8 cellular contexts compared by ENCODE assay signal in genomic region chr2:54560146-54560881, GRCh38.
A peak's percentile ranks its signal among the peaks of the same experiment; 100 is the strongest.
DNase-seq lines count a peak whose midpoint lies in the region; ATAC-seq and TF ChIP-seq lines count a peak whose summit lies in the region.

No MANE protein-coding gene starts in this region.

- no peaks in the 10 kb centered on the region for H3K27me3 Mint-ChIP-seq in CD4-positive, alpha-beta T cell

- peaks cover 70% of the 10 kb centered on the region for H3K4me1 Mint-ChIP-seq in CD4-positive, alpha-beta T cell (ENCODE audit: low read depth)

- ATAC-seq in CD4-positive, alpha-beta T cell (ENCODE audit: poor library complexity), result peak; percentile 14
- ATAC-seq in GM18909 (IDR thresholded peaks at IDR 0.05; ENCODE audit: poor library complexity, unreplicated experiment) (peak; percentile 53), HG03066 (IDR thresholded peaks at IDR 0.05; ENCODE audit: low read depth, unreplicated experiment) (peak; percentile 42), left lobe of liver (peak; percentile 8)

- CTCF ChIA-PET in CD4-positive, alpha-beta T cell (lab: Charles Lee), result interaction anchor here (0.6 to 3.5 kb wide), 5 partner anchors 11 to 56 kb away, joined by 3 to 30 read pairs (median 5); no protein-coding TSS in a partner anchor

- peak overlapping the region; percentile 89 for H3K27ac ChIP-seq in CD4-positive, alpha-beta T cell (ENCODE audit: low read depth, low read length)
- peak overlapping the region; percentile 49 for H3K27ac ChIP-seq in temporal lobe (ENCODE audit: low read depth, low read length)

- H3K4me3 Mint-ChIP-seq in CD4-positive, alpha-beta T cell, result peak overlapping the region; percentile 98

- H3K36me3 Mint-ChIP-seq in CD4-positive, alpha-beta T cell (ENCODE audit: low read depth), result peaks cover 58% of the 10 kb centered on the region

- DNase-seq in CD4-positive, alpha-beta T cell, result peak in 4 of 10 experiments; percentile 14 to 22 (median 16)
- DNase-seq in RPMI7951 (ENCODE audit: low read depth) (peak; percentile 83), cardiac fibroblast (ENCODE audit: low read depth in 2 of 2) (peak; percentile 85 to 87), left lobe of liver (ENCODE audit: low spot score) (no peak)
- DNase-seq in stimulated activated CD4-positive, alpha-beta T cell treated with anti-CD3 and anti-CD28 coated beads, Interleukin-12 subunit alpha, Interleukin-12 subunit beta, amount 100 ng/mL, for 4 hours, result no peak

- no peaks in the 10 kb centered on the region for H3K27me3 ChIP-seq in CD4-positive, alpha-beta T cell (ENCODE audit: control insufficient read depth, insufficient read depth, low read length)

- H3K4me3 ChIP-seq in cardiac fibroblast (replicated peaks in 1 of 2; ENCODE audit: low read depth in 2 of 2, low read length in 2 of 2), result peak overlapping the region; percentile 55 to 82

- no peaks in the 10 kb centered on the region for H3K9me3 Mint-ChIP-seq in CD4-positive, alpha-beta T cell

- H3K9me3 ChIP-seq in CD4-positive, alpha-beta T cell (ENCODE audit: control insufficient read depth, low read length), result no peaks in the 10 kb centered on the region

- no peak for TF ChIP-seq CTCF in CD4-positive, alpha-beta T cell (IDR thresholded peaks at IDR 0.05)
- no peak for TF ChIP-seq CTCF in cardiac fibroblast (IDR thresholded peaks at IDR 0.05; ENCODE audit: low read depth, low read length)

- POLR2A ChIA-PET in CD4-positive, alpha-beta T cell (lab: Charles Lee), result interaction anchor here (1.2 to 7.4 kb wide), 14 partner anchors 8 to 144 kb away, joined by 3 to 158 read pairs (median 22); no protein-coding TSS in a partner anchor

- intact Hi-C loops in CD4-positive, alpha-beta T cell (cut with DNase I, micrococcal nuclease), result loop anchor here in 1 of 2 experiments (1.0 kb wide), 2 partner anchors 9 to 36 kb away; no protein-coding TSS in a partner anchor

- peak overlapping the region; percentile 95 for H3K27ac Mint-ChIP-seq in CD4-positive, alpha-beta T cell

Comparison
In these comparisons a context has a peak if more than half of its experiments do, and no peak if none do; other contexts are left out.
1. DNase-seq: peak in RPMI7951 (single experiment) and cardiac fibroblast (2 of 2); none in left lobe of liver (single experiment) and stimulated activated CD4-positive, alpha-beta T cell treated with anti-CD3 and anti-CD28 coated beads, Interleukin-12 subunit alpha, Interleukin-12 subunit beta, amount 100 ng/mL, for 4 hours (single experiment).
2. Peak in every context shown above with its lines, with median percentiles within 50 percentile points of each other: ATAC-seq.